ENCODE assay signal across 20 cellular contexts in genomic region chr21:38470762-38471161, GRCh38. TPM values are rescaled to one million over a fixed set of nuclear protein-coding genes. Genes with fewer than 3 reads are reported as not detected.
DNase-seq lines count a peak whose midpoint lies in the region; FAIRE-seq and TF ChIP-seq lines count a peak whose summit lies in the region.
"Had no signal": no experiment of that assay in that cellular context is flagged by ENCODE, and none has a peak within 500 bp of the region (broad histone marks: within the 10 kb centered on the region; RNA-seq: fewer than 3 reads in every experiment).

No MANE protein-coding gene starts in this region.

- H3K27ac ChIP-seq in substantia nigra (ENCODE audit: low read depth, low read length, poor library complexity, severe bottlenecking) = no peak overlapping the region
- H3K27ac ChIP-seq: cardiac muscle cell, SK-N-MC, thyroid gland had no signal

- H3K27me3 ChIP-seq in bronchial epithelial cell (ENCODE audit: control insufficient read depth, insufficient read depth, low read length) (no peaks in the 10 kb centered on the region), kidney epithelial cell (ENCODE audit: control insufficient read depth, insufficient read depth, low read length) (no peaks in the 10 kb centered on the region)
- H3K27me3 ChIP-seq: thyroid gland had no signal

- H3K36me3 ChIP-seq in bronchial epithelial cell (ENCODE audit: control insufficient read depth, insufficient read depth, low read length) = no peaks in the 10 kb centered on the region
- no peaks in the 10 kb centered on the region for H3K36me3 ChIP-seq in kidney epithelial cell (ENCODE audit: control insufficient read depth, insufficient read depth, low read length)
- H3K36me3 ChIP-seq: cardiac muscle cell, left lung, thyroid gland had no signal

- TF ChIP-seq CTCF in bronchial epithelial cell (IDR thresholded peaks at IDR 0.05; ENCODE audit: insufficient read depth, low read length, severe bottlenecking) = no peak
- no peak for TF ChIP-seq CTCF in kidney epithelial cell (IDR thresholded peaks at IDR 0.05; ENCODE audit: insufficient read depth, low read length, poor library complexity, severe bottlenecking)

- H3K4me3 ChIP-seq in bronchial epithelial cell (ENCODE audit: low read depth, low read length) = no peak overlapping the region
- no peak overlapping the region for H3K4me3 ChIP-seq in kidney epithelial cell (ENCODE audit: low read depth, low read length)
- H3K4me3 ChIP-seq: cardiac muscle cell, left lung, SK-N-MC, thyroid gland had no signal

- FAIRE-seq in bronchial epithelial cell (lab: Jason Lieb, UNC) = no peak
- FAIRE-seq: endometrium, GM12891 had no signal

- DNase-seq in GM03348 (ENCODE audit: low spot score) = peak; percentile 55
- DNase-seq in NOMO-1 (lab: John Stamatoyannopoulos, UW; ENCODE audit: unreplicated experiment in 2 of 2) = peak; percentile 1 to 43
- peak; percentile 81 for DNase-seq in bronchial epithelial cell (ENCODE audit: low read depth)
- peak; percentile 9 for DNase-seq in kidney epithelial cell (ENCODE audit: low read depth)
- no peak for DNase-seq in DMS 273 treated with DMSO at 0.1 percent for 48 hours (lab: John Stamatoyannopoulos, UW)
- DNase-seq in substantia nigra (lab: John Stamatoyannopoulos, UW) = no peak
- DNase-seq in NCI-H2081 treated with DMSO at 0.1 percent for 48 hours (lab: John Stamatoyannopoulos, UW) = no peak
- DNase-seq in SKM-1 treated with dmso at 0.1 percent for 144 hours (lab: John Stamatoyannopoulos, UW; ENCODE audit: unreplicated experiment) = no peak
- DNase-seq: activated CD8-positive, alpha-beta memory T cell treated with anti-CD3 and anti-CD28 coated beads, Interleukin-2, amount 50 U/mL, for 4 hours; activated naive CD4-positive, alpha-beta T cell treated with Interleukin-2 at 50 U/mL for 16 hours; CD4-positive, alpha-beta T cell; hippocampal formation; left lung; naive thymus-derived CD8-positive, alpha-beta T cell; stimulated activated CD4-positive, alpha-beta T cell treated with anti-CD3 and anti-CD28 coated beads, Interleukin-1b, Interleukin-23, amount 100 ng/mL, for 48 hours; thyroid gland had no signal

RNA-seq across cellular contexts. Expression of gene ERG, which starts 27.5 kb away (rescaled TPM):
- total RNA-seq in bronchial epithelial cell (under 0.01 TPM in 1 of 2 replicates, not detected in the other), kidney epithelial cell (0.29 and 0.34 TPM in 2 replicates)
- total RNA-seq: CD4-positive, alpha-beta T cell; naive thymus-derived CD8-positive, alpha-beta T cell had no signal

Comparison
In these comparisons a context has a peak if more than half of its experiments do, and no peak if none do; other contexts are left out.
1. DNase-seq: peak in GM03348 (single experiment), NOMO-1 (2 of 2), bronchial epithelial cell (single experiment) and kidney epithelial cell (single experiment); none in DMS 273 treated with DMSO at 0.1 percent for 48 hours (single experiment), substantia nigra (0 of 49), NCI-H2081 treated with DMSO at 0.1 percent for 48 hours (single experiment) and SKM-1 treated with dmso at 0.1 percent for 144 hours (single experiment).